ENCODE assay signal across 9 cellular contexts in the genomic region with DNA sequence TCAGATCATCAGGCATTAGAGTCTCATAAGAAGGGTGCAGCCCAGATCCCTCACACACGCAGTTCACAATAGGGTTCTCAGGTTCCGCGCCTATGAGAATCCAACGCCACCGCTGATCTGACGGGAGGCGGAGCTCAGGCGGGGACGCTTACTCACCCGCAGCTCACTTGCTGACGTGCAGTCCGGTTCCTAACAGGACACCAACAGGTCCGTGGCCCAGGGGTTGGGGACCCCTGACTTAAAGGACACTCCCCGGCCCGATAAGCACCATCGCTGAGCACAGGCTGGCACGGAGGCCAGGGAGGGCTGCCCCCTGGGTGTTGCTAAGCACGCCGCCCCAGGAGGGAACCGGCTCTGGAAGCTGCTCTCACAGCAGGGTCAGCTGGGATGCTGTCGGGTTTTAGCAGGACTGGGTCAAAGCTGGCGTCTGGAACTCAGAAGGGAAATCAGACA. TPM values are rescaled to one million over a fixed set of nuclear protein-coding genes. Genes with fewer than 3 reads are reported as not detected.
A peak's percentile ranks its signal among the peaks of the same experiment; 100 is the strongest.
DNase-seq lines count a peak whose midpoint lies in the region; ATAC-seq, FAIRE-seq and TF ChIP-seq lines count a peak whose summit lies in the region.
"Had no signal": no experiment of that assay in that cellular context is flagged by ENCODE, and none has a peak within 500 bp of the region (broad histone marks: within the 10 kb centered on the region; RNA-seq: fewer than 3 reads in every experiment).

No MANE protein-coding gene starts in this region.

- no peak overlapping the region for H3K27ac Mint-ChIP-seq in activated naive CD8-positive, alpha-beta T cell treated with anti-CD3 and anti-CD28 coated beads for 36 hours

- WGBS in right cardiac atrium, result 21% methylated on average over 22 of the region's 22 CpGs

- no peak for TF ChIP-seq CTCF in D721Med (IDR thresholded peaks at IDR 0.05; ENCODE audit: insufficient read depth, missing control alignments)

- DNase-seq in stimulated activated CD4-positive, alpha-beta T cell treated with anti-CD3 and anti-CD28 coated beads, Interleukin-12 subunit alpha, Interleukin-12 subunit beta, amount 100 ng/mL, for 4 hours, result peak; percentile 18
- DNase-seq in stimulated activated CD4-positive, alpha-beta T cell treated with anti-CD3 and anti-CD28 coated beads, Interleukin-4, amount 100 ng/mL, for 24 hours, result no peak
- no peak for DNase-seq in activated naive CD8-positive, alpha-beta T cell treated with anti-CD3 and anti-CD28 coated beads for 36 hours
- peak; percentile 73 to 81 (median 77) for DNase-seq in right cardiac atrium
- DNase-seq in cortex of kidney (lab: John Stamatoyannopoulos, UW), result no peak
- DNase-seq in D721Med (ENCODE audit: insufficient read length, low spot score), result no peak
- no peak for DNase-seq in kidney glomerular epithelial cell (lab: John Stamatoyannopoulos, UW)

- H3K27me3 ChIP-seq in right cardiac atrium (ENCODE audit: control insufficient read depth, insufficient read depth), result no peaks in the 10 kb centered on the region
- H3K27me3 ChIP-seq in skeletal muscle tissue (ENCODE audit: control insufficient read depth in 3 of 3, insufficient read depth in 3 of 3, low read length in 3 of 3), result peaks cover 0 to 12% (median 10%) of the 10 kb centered on the region in 3 donors

- H3K4me3 Mint-ChIP-seq in activated naive CD8-positive, alpha-beta T cell treated with anti-CD3 and anti-CD28 coated beads for 36 hours, result peak overlapping the region; percentile 58

- H3K27me3 Mint-ChIP-seq in activated naive CD8-positive, alpha-beta T cell treated with anti-CD3 and anti-CD28 coated beads for 36 hours, result peaks cover 53% of the 10 kb centered on the region

- H3K9me3 ChIP-seq in right cardiac atrium (ENCODE audit: control insufficient read depth, low read length), result no peaks in the 10 kb centered on the region
- no peaks in the 10 kb centered on the region for H3K9me3 ChIP-seq in skeletal muscle tissue (ENCODE audit: control insufficient read depth in 3 of 3, low read length in 3 of 3)

- H3K4me3 ChIP-seq in right cardiac atrium (ENCODE audit: low read length) (no peak overlapping the region), skeletal muscle tissue (ENCODE audit: low read length in 3 of 3) (peak overlapping the region; percentile 54 to 76 (median 62))

- no peak for FAIRE-seq in D721Med (lab: Jason Lieb, UNC)
- FAIRE-seq: GM18507 had no signal

- no peaks in the 10 kb centered on the region for H3K9me3 Mint-ChIP-seq in activated naive CD8-positive, alpha-beta T cell treated with anti-CD3 and anti-CD28 coated beads for 36 hours

- intact Hi-C loops in right cardiac atrium (cut with DNase I), result no loop called here

- H3K4me1 Mint-ChIP-seq in activated naive CD8-positive, alpha-beta T cell treated with anti-CD3 and anti-CD28 coated beads for 36 hours, result peaks cover 16% of the 10 kb centered on the region

- H3K36me3 ChIP-seq in skeletal muscle tissue (ENCODE audit: control insufficient read depth in 3 of 3, insufficient read depth in 3 of 3, low read length in 3 of 3), result no peaks in the 10 kb centered on the region

- H3K36me3 Mint-ChIP-seq in activated naive CD8-positive, alpha-beta T cell treated with anti-CD3 and anti-CD28 coated beads for 36 hours, result no peaks in the 10 kb centered on the region

- H3K4me1 ChIP-seq in right cardiac atrium (ENCODE audit: control insufficient read depth, insufficient read depth, low read length), result no peaks in the 10 kb centered on the region
- peaks cover 10 to 13% (median 12%) of the 10 kb centered on the region in 3 donors for H3K4me1 ChIP-seq in skeletal muscle tissue (ENCODE audit: control insufficient read depth in 3 of 3, insufficient read depth in 3 of 3, low read length in 3 of 3)

- peak; percentile 79 to 81 for ATAC-seq in right cardiac atrium

- H3K9ac ChIP-seq in skeletal muscle tissue (ENCODE audit: low read depth in 1 of 3, low read length in 3 of 3), result peak overlapping the region in 2 of 3 donors; percentile 70 to 80

- no peak overlapping the region for H3K27ac ChIP-seq in right cardiac atrium (ENCODE audit: low read length)
- no peak overlapping the region for H3K27ac ChIP-seq in skeletal muscle tissue (ENCODE audit: low read depth, low read length)

RNA-seq across cellular contexts. Expression of gene BAHCC1, which starts 30.1 kb away (rescaled TPM):
- total RNA-seq in activated naive CD8-positive, alpha-beta T cell treated with anti-CD3 and anti-CD28 coated beads for 36 hours, result under 1 TPM; 0.08 to 0.25 TPM
- total RNA-seq in right cardiac atrium, result 10 to 100 TPM in 2 of 4 donors, 1 to 10 TPM in 2; 8.3 to 12.8 (median 9.4) TPM
- 8.7 TPM for polyA plus RNA-seq in right cardiac atrium
- 8.4 TPM for total RNA-seq in skeletal muscle tissue

Comparison
In these comparisons a context has a peak if more than half of its experiments do, and no peak if none do; other contexts are left out.
1. DNase-seq: peak in stimulated activated CD4-positive, alpha-beta T cell treated with anti-CD3 and anti-CD28 coated beads, Interleukin-12 subunit alpha, Interleukin-12 subunit beta, amount 100 ng/mL, for 4 hours (single experiment) and right cardiac atrium (3 of 3); none in stimulated activated CD4-positive, alpha-beta T cell treated with anti-CD3 and anti-CD28 coated beads, Interleukin-4, amount 100 ng/mL, for 24 hours (single experiment), activated naive CD8-positive, alpha-beta T cell treated with anti-CD3 and anti-CD28 coated beads for 36 hours (single experiment), cortex of kidney (single experiment), D721Med (single experiment) and kidney glomerular epithelial cell (single experiment).